1 cellular context compared by ENCODE assay signal in the genomic region with DNA sequence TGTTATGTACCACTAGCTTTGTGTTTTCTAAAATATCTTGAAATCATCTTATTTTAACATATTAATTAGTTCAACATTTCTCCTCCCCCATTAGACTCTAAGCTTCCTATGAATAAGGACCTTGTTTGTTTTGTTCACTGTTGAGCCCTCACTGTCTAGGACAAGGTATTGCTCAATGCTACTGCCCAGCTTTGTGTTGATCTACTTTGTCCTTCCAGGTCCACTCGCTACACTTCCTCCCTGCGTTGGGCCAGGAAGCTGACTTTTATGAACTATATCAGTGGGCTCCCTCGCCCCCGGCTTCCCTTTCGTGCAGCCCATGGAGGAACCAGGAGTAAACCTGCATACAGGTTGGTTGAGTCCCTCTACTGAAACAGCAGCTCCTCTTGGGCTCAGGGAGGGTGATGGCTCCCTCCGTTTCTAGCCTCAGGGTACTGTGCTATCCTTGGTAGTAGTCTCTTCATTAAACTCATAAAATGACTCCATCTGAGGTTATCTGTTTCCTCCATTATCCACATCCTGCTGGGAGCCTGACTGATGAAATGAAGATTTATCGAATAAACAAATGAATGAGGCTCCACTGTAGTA.
A peak's percentile ranks its signal among the peaks of the same experiment; 100 is the strongest.
TF ChIP-seq lines count a peak whose summit lies in the region.

No MANE protein-coding gene starts in this region.

TF ChIP-seq in HepG2, 621 proteins besides CTCF, POLR2A, EP300 and RAD21 (continued from another document and continues in another):
- TF ChIP-seq NR2F6 (IDR thresholded peaks at IDR 0.05) (no peak), NR2F6 (CRISPR knock-in tag; IDR thresholded peaks at IDR 0.05) (no peak), ZSCAN9 (CRISPR knock-in tag; IDR thresholded peaks at IDR 0.05; ENCODE audit: borderline replicate concordance) (no peak), ZNF354B (CRISPR knock-in tag; IDR thresholded peaks at IDR 0.05) (no peak), CCAR2 (optimal IDR thresholded peaks at IDR 0.05; ENCODE audit: low read depth, low read length) (no peak), RARG (CRISPR knock-in tag; IDR thresholded peaks at IDR 0.05; ENCODE audit: low read depth) (no peak), NFRKB (IDR thresholded peaks at IDR 0.05) (no peak), HOXD1 (CRISPR knock-in tag; IDR thresholded peaks at IDR 0.05) (no peak), PHF21A (CRISPR knock-in tag; IDR thresholded peaks at IDR 0.05) (0 out of 2 replicates have a peak, but pooled peaks have one; percentile 43), ATM (IDR thresholded peaks at IDR 0.05; ENCODE audit: borderline replicate concordance) (no peak), MED1 (CRISPR knock-in tag; IDR thresholded peaks at IDR 0.05) (peak; percentile 27; the same call in 1 of the 2 replicates), SRSF1 (optimal IDR thresholded peaks at IDR 0.05; ENCODE audit: low read depth, low read length) (no peak), CEBPB (IDR thresholded peaks at IDR 0.05; ENCODE audit: borderline replicate concordance, low read depth, low read length) (peak; percentile 95), SRY (CRISPR knock-in tag; IDR thresholded peaks at IDR 0.05) (no peak), ZFP36L2 (CRISPR knock-in tag; IDR thresholded peaks at IDR 0.05) (no peak), SATB2 (CRISPR knock-in tag; IDR thresholded peaks at IDR 0.05) (no peak), ZNF282 (IDR thresholded peaks at IDR 0.05; ENCODE audit: partially characterized antibody) (no peak), ZNF496 (CRISPR knock-in tag; IDR thresholded peaks at IDR 0.05; ENCODE audit: insufficient replicate concordance) (no peak), ETV6 (CRISPR knock-in tag; conservative IDR thresholded peaks at IDR 0.05) (no peak), ZNF768 (CRISPR knock-in tag; IDR thresholded peaks at IDR 0.05) (no peak), GLI4 (CRISPR knock-in tag; IDR thresholded peaks at IDR 0.05; ENCODE audit: borderline replicate concordance) (no peak), CAMTA2 (CRISPR knock-in tag; IDR thresholded peaks at IDR 0.05; ENCODE audit: borderline replicate concordance) (no peak), MLLT10 (CRISPR knock-in tag; IDR thresholded peaks at IDR 0.05) (no peak), ZNF792 (CRISPR knock-in tag; IDR thresholded peaks at IDR 0.05) (peak; percentile 62; the same call in 1 of the 2 replicates), MIER3 (CRISPR knock-in tag; IDR thresholded peaks at IDR 0.05; ENCODE audit: borderline replicate concordance) (peak; percentile 73; the same call in 1 of the 2 replicates), MEIS1 (CRISPR knock-in tag; IDR thresholded peaks at IDR 0.05; ENCODE audit: borderline replicate concordance) (no peak), ZNF552 (CRISPR knock-in tag; IDR thresholded peaks at IDR 0.05; ENCODE audit: borderline replicate concordance) (no peak)
- TF ChIP-seq, protein P1, sequence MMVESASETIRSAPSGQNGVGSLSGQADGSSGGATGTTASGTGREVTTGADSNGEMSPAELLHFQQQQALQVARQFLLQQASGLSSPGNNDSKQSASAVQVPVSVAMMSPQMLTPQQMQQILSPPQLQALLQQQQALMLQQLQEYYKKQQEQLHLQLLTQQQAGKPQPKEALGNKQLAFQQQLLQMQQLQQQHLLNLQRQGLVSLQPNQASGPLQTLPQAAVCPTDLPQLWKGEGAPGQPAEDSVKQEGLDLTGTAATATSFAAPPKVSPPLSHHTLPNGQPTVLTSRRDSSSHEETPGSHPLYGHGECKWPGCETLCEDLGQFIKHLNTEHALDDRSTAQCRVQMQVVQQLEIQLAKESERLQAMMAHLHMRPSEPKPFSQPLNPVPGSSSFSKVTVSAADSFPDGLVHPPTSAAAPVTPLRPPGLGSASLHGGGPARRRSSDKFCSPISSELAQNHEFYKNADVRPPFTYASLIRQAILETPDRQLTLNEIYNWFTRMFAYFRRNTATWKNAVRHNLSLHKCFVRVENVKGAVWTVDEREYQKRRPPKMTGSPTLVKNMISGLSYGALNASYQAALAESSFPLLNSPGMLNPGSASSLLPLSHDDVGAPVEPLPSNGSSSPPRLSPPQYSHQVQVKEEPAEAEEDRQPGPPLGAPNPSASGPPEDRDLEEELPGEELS (CRISPR knock-in tag; IDR thresholded peaks at IDR 0.05): 0 out of 2 replicates have a peak, but pooled peaks have one; percentile 22
- TF ChIP-seq, protein P2, sequence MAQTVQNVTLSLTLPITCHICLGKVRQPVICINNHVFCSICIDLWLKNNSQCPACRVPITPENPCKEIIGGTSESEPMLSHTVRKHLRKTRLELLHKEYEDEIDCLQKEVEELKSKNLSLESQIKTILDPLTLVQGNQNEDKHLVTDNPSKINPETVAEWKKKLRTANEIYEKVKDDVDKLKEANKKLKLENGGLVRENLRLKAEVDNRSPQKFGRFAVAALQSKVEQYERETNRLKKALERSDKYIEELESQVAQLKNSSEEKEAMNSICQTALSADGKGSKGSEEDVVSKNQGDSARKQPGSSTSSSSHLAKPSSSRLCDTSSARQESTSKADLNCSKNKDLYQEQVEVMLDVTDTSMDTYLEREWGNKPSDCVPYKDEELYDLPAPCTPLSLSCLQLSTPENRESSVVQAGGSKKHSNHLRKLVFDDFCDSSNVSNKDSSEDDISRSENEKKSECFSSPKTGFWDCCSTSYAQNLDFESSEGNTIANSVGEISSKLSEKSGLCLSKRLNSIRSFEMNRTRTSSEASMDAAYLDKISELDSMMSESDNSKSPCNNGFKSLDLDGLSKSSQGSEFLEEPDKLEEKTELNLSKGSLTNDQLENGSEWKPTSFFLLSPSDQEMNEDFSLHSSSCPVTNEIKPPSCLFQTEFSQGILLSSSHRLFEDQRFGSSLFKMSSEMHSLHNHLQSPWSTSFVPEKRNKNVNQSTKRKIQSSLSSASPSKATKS (CRISPR knock-in tag; IDR thresholded peaks at IDR 0.05): no peak
- TF ChIP-seq, protein P3, sequence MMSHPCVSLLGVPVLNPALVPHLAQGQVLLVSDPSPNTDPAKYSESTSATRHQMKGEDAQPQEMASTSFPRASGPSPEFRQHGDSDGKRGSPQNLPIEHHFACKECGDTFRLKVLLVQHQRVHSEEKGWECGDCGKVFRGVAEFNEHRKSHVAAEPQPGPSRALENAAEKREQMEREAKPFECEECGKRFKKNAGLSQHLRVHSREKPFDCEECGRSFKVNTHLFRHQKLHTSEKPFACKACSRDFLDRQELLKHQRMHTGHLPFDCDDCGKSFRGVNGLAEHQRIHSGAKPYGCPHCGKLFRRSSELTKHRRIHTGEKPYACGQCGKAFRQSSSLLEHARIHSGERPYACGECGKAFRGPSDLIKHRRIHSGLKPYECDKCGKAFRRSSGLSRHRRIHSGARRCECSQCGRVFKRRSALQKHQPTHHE (CRISPR knock-in tag; IDR thresholded peaks at IDR 0.05; ENCODE audit: borderline replicate concordance): no peak
- TF ChIP-seq, protein P4, sequence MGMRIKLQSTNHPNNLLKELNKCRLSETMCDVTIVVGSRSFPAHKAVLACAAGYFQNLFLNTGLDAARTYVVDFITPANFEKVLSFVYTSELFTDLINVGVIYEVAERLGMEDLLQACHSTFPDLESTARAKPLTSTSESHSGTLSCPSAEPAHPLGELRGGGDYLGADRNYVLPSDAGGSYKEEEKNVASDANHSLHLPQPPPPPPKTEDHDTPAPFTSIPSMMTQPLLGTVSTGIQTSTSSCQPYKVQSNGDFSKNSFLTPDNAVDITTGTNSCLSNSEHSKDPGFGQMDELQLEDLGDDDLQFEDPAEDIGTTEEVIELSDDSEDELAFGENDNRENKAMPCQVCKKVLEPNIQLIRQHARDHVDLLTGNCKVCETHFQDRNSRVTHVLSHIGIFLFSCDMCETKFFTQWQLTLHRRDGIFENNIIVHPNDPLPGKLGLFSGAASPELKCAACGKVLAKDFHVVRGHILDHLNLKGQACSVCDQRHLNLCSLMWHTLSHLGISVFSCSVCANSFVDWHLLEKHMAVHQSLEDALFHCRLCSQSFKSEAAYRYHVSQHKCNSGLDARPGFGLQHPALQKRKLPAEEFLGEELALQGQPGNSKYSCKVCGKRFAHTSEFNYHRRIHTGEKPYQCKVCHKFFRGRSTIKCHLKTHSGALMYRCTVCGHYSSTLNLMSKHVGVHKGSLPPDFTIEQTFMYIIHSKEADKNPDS (CRISPR knock-in tag; IDR thresholded peaks at IDR 0.05): no peak
- TF ChIP-seq, protein P5, sequence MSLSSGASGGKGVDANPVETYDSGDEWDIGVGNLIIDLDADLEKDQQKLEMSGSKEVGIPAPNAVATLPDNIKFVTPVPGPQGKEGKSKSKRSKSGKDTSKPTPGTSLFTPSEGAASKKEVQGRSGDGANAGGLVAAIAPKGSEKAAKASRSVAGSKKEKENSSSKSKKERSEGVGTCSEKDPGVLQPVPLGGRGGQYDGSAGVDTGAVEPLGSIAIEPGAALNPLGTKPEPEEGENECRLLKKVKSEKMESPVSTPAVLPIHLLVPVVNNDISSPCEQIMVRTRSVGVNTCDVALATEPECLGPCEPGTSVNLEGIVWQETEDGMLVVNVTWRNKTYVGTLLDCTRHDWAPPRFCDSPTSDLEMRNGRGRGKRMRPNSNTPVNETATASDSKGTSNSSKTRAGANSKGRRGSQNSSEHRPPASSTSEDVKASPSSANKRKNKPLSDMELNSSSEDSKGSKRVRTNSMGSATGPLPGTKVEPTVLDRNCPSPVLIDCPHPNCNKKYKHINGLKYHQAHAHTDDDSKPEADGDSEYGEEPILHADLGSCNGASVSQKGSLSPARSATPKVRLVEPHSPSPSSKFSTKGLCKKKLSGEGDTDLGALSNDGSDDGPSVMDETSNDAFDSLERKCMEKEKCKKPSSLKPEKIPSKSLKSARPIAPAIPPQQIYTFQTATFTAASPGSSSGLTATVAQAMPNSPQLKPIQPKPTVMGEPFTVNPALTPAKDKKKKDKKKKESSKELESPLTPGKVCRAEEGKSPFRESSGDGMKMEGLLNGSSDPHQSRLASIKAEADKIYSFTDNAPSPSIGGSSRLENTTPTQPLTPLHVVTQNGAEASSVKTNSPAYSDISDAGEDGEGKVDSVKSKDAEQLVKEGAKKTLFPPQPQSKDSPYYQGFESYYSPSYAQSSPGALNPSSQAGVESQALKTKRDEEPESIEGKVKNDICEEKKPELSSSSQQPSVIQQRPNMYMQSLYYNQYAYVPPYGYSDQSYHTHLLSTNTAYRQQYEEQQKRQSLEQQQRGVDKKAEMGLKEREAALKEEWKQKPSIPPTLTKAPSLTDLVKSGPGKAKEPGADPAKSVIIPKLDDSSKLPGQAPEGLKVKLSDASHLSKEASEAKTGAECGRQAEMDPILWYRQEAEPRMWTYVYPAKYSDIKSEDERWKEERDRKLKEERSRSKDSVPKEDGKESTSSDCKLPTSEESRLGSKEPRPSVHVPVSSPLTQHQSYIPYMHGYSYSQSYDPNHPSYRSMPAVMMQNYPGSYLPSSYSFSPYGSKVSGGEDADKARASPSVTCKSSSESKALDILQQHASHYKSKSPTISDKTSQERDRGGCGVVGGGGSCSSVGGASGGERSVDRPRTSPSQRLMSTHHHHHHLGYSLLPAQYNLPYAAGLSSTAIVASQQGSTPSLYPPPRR (CRISPR knock-in tag; IDR thresholded peaks at IDR 0.05; ENCODE audit: borderline replicate concordance): no peak
- TF ChIP-seq, protein P6, sequence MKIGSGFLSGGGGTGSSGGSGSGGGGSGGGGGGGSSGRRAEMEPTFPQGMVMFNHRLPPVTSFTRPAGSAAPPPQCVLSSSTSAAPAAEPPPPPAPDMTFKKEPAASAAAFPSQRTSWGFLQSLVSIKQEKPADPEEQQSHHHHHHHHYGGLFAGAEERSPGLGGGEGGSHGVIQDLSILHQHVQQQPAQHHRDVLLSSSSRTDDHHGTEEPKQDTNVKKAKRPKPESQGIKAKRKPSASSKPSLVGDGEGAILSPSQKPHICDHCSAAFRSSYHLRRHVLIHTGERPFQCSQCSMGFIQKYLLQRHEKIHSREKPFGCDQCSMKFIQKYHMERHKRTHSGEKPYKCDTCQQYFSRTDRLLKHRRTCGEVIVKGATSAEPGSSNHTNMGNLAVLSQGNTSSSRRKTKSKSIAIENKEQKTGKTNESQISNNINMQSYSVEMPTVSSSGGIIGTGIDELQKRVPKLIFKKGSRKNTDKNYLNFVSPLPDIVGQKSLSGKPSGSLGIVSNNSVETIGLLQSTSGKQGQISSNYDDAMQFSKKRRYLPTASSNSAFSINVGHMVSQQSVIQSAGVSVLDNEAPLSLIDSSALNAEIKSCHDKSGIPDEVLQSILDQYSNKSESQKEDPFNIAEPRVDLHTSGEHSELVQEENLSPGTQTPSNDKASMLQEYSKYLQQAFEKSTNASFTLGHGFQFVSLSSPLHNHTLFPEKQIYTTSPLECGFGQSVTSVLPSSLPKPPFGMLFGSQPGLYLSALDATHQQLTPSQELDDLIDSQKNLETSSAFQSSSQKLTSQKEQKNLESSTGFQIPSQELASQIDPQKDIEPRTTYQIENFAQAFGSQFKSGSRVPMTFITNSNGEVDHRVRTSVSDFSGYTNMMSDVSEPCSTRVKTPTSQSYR (CRISPR knock-in tag; IDR thresholded peaks at IDR 0.05; ENCODE audit: borderline replicate concordance): peak; percentile 77; the same call in 1 of the 2 replicates
